16 cellular contexts compared by ENCODE assay signal in the genomic region with DNA sequence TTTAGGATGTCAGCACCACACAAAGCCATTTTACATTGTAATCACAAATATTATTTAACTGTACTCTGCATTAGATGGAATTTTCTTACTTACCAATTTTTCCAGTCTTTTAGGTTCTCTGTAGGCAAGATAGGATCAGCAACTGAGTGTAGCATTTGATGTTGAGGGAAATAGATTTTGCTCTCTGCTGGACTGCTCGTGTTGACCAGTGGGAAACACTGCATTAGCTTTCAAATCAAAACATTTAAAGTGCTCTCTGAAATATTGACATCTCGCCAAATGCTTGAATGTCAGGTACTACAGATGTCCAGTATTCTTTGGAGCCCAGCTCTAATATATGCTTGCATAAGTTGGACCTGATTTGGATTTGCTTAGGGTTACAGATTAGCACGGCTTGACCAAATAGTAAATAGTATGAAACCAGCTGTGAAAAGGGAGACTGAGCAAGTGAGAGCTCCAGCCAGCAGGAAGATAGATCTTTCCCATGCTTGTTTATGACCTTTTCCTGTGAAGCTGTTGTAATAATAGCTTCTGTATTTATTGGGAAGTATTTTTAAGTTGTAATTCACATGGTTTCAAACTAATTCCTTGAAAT. TPM values are rescaled to one million over a fixed set of nuclear protein-coding genes. Genes with fewer than 3 reads are reported as not detected.
"Had no signal": no experiment of that assay in that cellular context is flagged by ENCODE, and none has a peak within 500 bp of the region (broad histone marks: within the 10 kb centered on the region; RNA-seq: fewer than 3 reads in every experiment).

No MANE protein-coding gene starts in this region.

- H3K27me3 Mint-ChIP-seq: activated naive CD8-positive, alpha-beta T cell; progenitor cell of endocrine pancreas; stimulated activated naive CD8-positive, alpha-beta T cell treated with anti-CD3 and anti-CD28 coated beads, Interleukin-15, Interleukin-2, amounts not matched to agents 100 ng/mL and 50 ng/mL, for 24 hours; T-cell had no signal

- H3K9me3 Mint-ChIP-seq: activated CD4-positive, alpha-beta memory T cell treated with anti-CD3 and anti-CD28 coated beads, Interleukin-2, amount 10 ng/mL, durations not matched to agents 7 days and 5 days; stimulated activated naive CD8-positive, alpha-beta T cell treated with anti-CD3 and anti-CD28 coated beads, Interleukin-15, Interleukin-2, amounts not matched to agents 100 ng/mL and 50 ng/mL, for 24 hours; T-cell had no signal

- H3K27ac Mint-ChIP-seq: activated CD4-positive, alpha-beta memory T cell treated with anti-CD3 and anti-CD28 coated beads, Interleukin-2, amount 10 ng/mL, durations not matched to agents 7 days and 5 days; activated naive CD8-positive, alpha-beta T cell; naive thymus-derived CD4-positive, alpha-beta T cell; progenitor cell of endocrine pancreas; stimulated activated naive CD8-positive, alpha-beta T cell treated with anti-CD3 and anti-CD28 coated beads, Interleukin-15, Interleukin-2, amounts not matched to agents 100 ng/mL and 50 ng/mL, for 24 hours; T-cell had no signal

- DNase-seq: activated CD4-positive, alpha-beta memory T cell treated with anti-CD3 and anti-CD28 coated beads, Interleukin-2, amount 10 ng/mL, durations not matched to agents 7 days and 5 days; activated gamma-delta T cell; activated T-cell treated with anti-CD3 and anti-CD28 coated beads, Interleukin-2, amount 50 U/mL, for 48 hours; midbrain; naive thymus-derived CD4-positive, alpha-beta T cell; stimulated activated CD4-positive, alpha-beta T cell treated with anti-CD3 and anti-CD28 coated beads, Interleukin-4, amount 100 ng/mL, for 1 hour; stimulated activated CD8-positive, alpha-beta memory T cell treated with anti-CD3 and anti-CD28 coated beads, Interleukin-4, amount 100 ng/mL, for 48 hours; T-cell; T1000 had no signal

- H3K4me3 Mint-ChIP-seq: activated CD4-positive, alpha-beta memory T cell treated with anti-CD3 and anti-CD28 coated beads, Interleukin-2, amount 10 ng/mL, durations not matched to agents 7 days and 5 days; activated naive CD8-positive, alpha-beta T cell; naive thymus-derived CD4-positive, alpha-beta T cell; stimulated activated naive CD8-positive, alpha-beta T cell treated with anti-CD3 and anti-CD28 coated beads, Interleukin-15, Interleukin-2, amounts not matched to agents 100 ng/mL and 50 ng/mL, for 24 hours; T-cell had no signal

- H3K36me3 Mint-ChIP-seq: activated naive CD8-positive, alpha-beta T cell; T-cell had no signal

- ATAC-seq: esophagus mucosa; naive thymus-derived CD4-positive, alpha-beta T cell; T-cell had no signal

RNA-seq across cellular contexts. Expression of a gene that starts 29.5 kb away (rescaled TPM):
- total RNA-seq: chondrocyte, dermis microvascular lymphatic vessel endothelial cell, fibroblast of villous mesenchyme, progenitor cell of endocrine pancreas had no signal

RNA-seq across cellular contexts. Expression of a gene that starts 45.9 kb away (rescaled TPM):
- total RNA-seq: chondrocyte, dermis microvascular lymphatic vessel endothelial cell, fibroblast of villous mesenchyme, progenitor cell of endocrine pancreas had no signal
